ENCODE assay signal across 28 cellular contexts in genomic region chr10:11324761-11325321, GRCh38.
DNase-seq lines count a peak whose midpoint lies in the region; ATAC-seq and TF ChIP-seq lines count a peak whose summit lies in the region.
"Had no signal": no experiment of that assay in that cellular context is flagged by ENCODE, and none has a peak within 500 bp of the region (broad histone marks: within the 10 kb centered on the region; RNA-seq: fewer than 3 reads in every experiment).

No MANE protein-coding gene starts in this region.

- peak overlapping the region in 1 of 7 donors; percentile 56 for H3K4me3 Mint-ChIP-seq in CD8-positive, alpha-beta memory T cell
- no peak overlapping the region for H3K4me3 Mint-ChIP-seq in activated naive CD8-positive, alpha-beta T cell
- H3K4me3 Mint-ChIP-seq: CD14-positive monocyte, endodermal cell had no signal

- TF ChIP-seq CTCF in coronary artery (IDR thresholded peaks at IDR 0.05), result no peak

- H3K27me3 ChIP-seq in BLaER1 treated with 17β-estradiol and CSF1 and Interleukin-3, amounts not matched to agents 10 nM and 100 nM, result no peaks in the 10 kb centered on the region
- no peaks in the 10 kb centered on the region for H3K27me3 ChIP-seq in CD8-positive, alpha-beta memory T cell (ENCODE audit: insufficient read depth, low read length, poor library complexity, severe bottlenecking)
- H3K27me3 ChIP-seq: heart right ventricle, suprapubic skin had no signal

- H3K27ac Mint-ChIP-seq in CD8-positive, alpha-beta memory T cell, result peak overlapping the region in 7 of 8 donors; percentile 27 to 92 (median 57)
- H3K27ac Mint-ChIP-seq in activated naive CD8-positive, alpha-beta T cell, result peak overlapping the region; percentile 72
- H3K27ac Mint-ChIP-seq: endodermal cell had no signal

- H3K9me3 Mint-ChIP-seq in CD8-positive, alpha-beta memory T cell, result peaks cover 0 to 2% (median 0%) of the 10 kb centered on the region in 5 donors
- no peaks in the 10 kb centered on the region for H3K9me3 Mint-ChIP-seq in activated naive CD8-positive, alpha-beta T cell (ENCODE audit: low read depth)
- H3K9me3 Mint-ChIP-seq: CD14-positive monocyte, endodermal cell had no signal

- no peaks in the 10 kb centered on the region for H3K9me3 ChIP-seq in BLaER1 treated with 17β-estradiol and CSF1 and Interleukin-3, amounts not matched to agents 10 nM and 100 nM (replicated peaks in 1 of 11)
- H3K9me3 ChIP-seq in CD8-positive, alpha-beta memory T cell (ENCODE audit: low read length), result no peaks in the 10 kb centered on the region
- H3K9me3 ChIP-seq: heart right ventricle, prostate gland, suprapubic skin had no signal

- DNase-seq in CD8-positive, alpha-beta memory T cell, result no peak
- DNase-seq in mesenteric fat pad (ENCODE audit: low spot score), result peak; percentile 67
- DNase-seq in NCI-H2227 treated with DMSO at 0.1 percent for 48 hours (lab: John Stamatoyannopoulos, UW), result no peak
- no peak for DNase-seq in NCI-H1417 (lab: John Stamatoyannopoulos, UW)
- no peak for DNase-seq in coronary artery (ENCODE audit: low spot score)
- DNase-seq: activated CD4-positive, alpha-beta T cell treated with anti-CD3 and anti-CD28 coated beads for 48 hours; activated effector memory CD4-positive, alpha-beta T cell treated with anti-CD3 and anti-CD28 coated beads, Interleukin-2, amount 50 U/mL, for 16 hours; anterior cingulate cortex; cortex of kidney; endodermal cell; H7; heart right ventricle; NCI-H1092; NCI-H2029; NCI-H226; SHP77; stimulated activated CD4-positive, alpha-beta T cell treated with anti-CD3 and anti-CD28 coated beads, Interleukin-12 subunit alpha, Interleukin-12 subunit beta, amount 100 ng/mL, for 4 hours; stimulated activated CD4-positive, alpha-beta T cell treated with anti-CD3 and anti-CD28 coated beads, Interleukin-4, amount 100 ng/mL, for 1 hour had no signal

- H3K36me3 Mint-ChIP-seq in CD8-positive, alpha-beta memory T cell, result peaks cover 0 to 97% (median 30%) of the 10 kb centered on the region in 3 donors
- H3K36me3 Mint-ChIP-seq in activated naive CD8-positive, alpha-beta T cell, result peaks cover 14% of the 10 kb centered on the region

- peaks cover 0 to 88% (median 58%) of the 10 kb centered on the region in 11 experiments; a peak in 17 of 22 replicates for H4K20me1 ChIP-seq in BLaER1 treated with 17β-estradiol and CSF1 and Interleukin-3, amounts not matched to agents 10 nM and 100 nM

- no peaks in the 10 kb centered on the region for H3K27me3 Mint-ChIP-seq in CD8-positive, alpha-beta memory T cell
- no peaks in the 10 kb centered on the region for H3K27me3 Mint-ChIP-seq in activated naive CD8-positive, alpha-beta T cell

- POLR2A ChIA-PET in CD8-positive, alpha-beta memory T cell (lab: Charles Lee), result no interaction called here

- peaks cover 71 to 96% (median 79%) of the 10 kb centered on the region in 11 experiments for H3K36me3 ChIP-seq in BLaER1 treated with 17β-estradiol and CSF1 and Interleukin-3, amounts not matched to agents 10 nM and 100 nM
- peaks cover 84% of the 10 kb centered on the region for H3K36me3 ChIP-seq in CD8-positive, alpha-beta memory T cell (ENCODE audit: insufficient read depth, low read length)
- H3K36me3 ChIP-seq: prostate gland had no signal

- H3K9ac ChIP-seq in BLaER1 treated with 17β-estradiol and CSF1 and Interleukin-3, amounts not matched to agents 10 nM and 100 nM, result no peak overlapping the region

- no peak overlapping the region for H3K27ac ChIP-seq in BLaER1 treated with 17β-estradiol and CSF1 and Interleukin-3, amounts not matched to agents 10 nM and 100 nM
- H3K27ac ChIP-seq in CD8-positive, alpha-beta memory T cell (ENCODE audit: low read depth, low read length), result no peak overlapping the region
- no peak overlapping the region for H3K27ac ChIP-seq in coronary artery
- H3K27ac ChIP-seq: heart right ventricle, prostate gland, suprapubic skin had no signal

- H3K4me3 ChIP-seq in BLaER1 treated with 17β-estradiol and CSF1 and Interleukin-3, amounts not matched to agents 10 nM and 100 nM, result no peak overlapping the region
- no peak overlapping the region for H3K4me3 ChIP-seq in CD8-positive, alpha-beta memory T cell (ENCODE audit: low read length)
- no peak overlapping the region for H3K4me3 ChIP-seq in coronary artery
- H3K4me3 ChIP-seq: heart right ventricle, lung, prostate gland, suprapubic skin had no signal

- H3K4me1 ChIP-seq in BLaER1 treated with 17β-estradiol and CSF1 and Interleukin-3, amounts not matched to agents 10 nM and 100 nM, result peaks cover 61 to 91% (median 68%) of the 10 kb centered on the region in 10 experiments
- peaks cover 7% of the 10 kb centered on the region for H3K4me1 ChIP-seq in CD8-positive, alpha-beta memory T cell (ENCODE audit: insufficient read depth, low read length)
- H3K4me1 ChIP-seq: prostate gland had no signal

- ATAC-seq in GM18502 (IDR thresholded peaks at IDR 0.05; ENCODE audit: poor library complexity, unreplicated experiment), result no peak
- ATAC-seq: esophagus mucosa, heart right ventricle, Panc1, sciatic nerve had no signal

- peak overlapping the region in 10 of 11 experiments; percentile 6 to 97 (median 92); a peak in 18 of 22 replicates for H3K4me2 ChIP-seq in BLaER1 treated with 17β-estradiol and CSF1 and Interleukin-3, amounts not matched to agents 10 nM and 100 nM

- peaks cover 25 to 35% (median 34%) of the 10 kb centered on the region in 3 donors for H3K4me1 Mint-ChIP-seq in CD8-positive, alpha-beta memory T cell
- H3K4me1 Mint-ChIP-seq in activated naive CD8-positive, alpha-beta T cell (ENCODE audit: low read depth), result peaks cover 49% of the 10 kb centered on the region

- CTCF ChIA-PET in CD8-positive, alpha-beta memory T cell (lab: Charles Lee), result no interaction called here
